ENCODE assay signal across 8 cellular contexts in the genomic region with DNA sequence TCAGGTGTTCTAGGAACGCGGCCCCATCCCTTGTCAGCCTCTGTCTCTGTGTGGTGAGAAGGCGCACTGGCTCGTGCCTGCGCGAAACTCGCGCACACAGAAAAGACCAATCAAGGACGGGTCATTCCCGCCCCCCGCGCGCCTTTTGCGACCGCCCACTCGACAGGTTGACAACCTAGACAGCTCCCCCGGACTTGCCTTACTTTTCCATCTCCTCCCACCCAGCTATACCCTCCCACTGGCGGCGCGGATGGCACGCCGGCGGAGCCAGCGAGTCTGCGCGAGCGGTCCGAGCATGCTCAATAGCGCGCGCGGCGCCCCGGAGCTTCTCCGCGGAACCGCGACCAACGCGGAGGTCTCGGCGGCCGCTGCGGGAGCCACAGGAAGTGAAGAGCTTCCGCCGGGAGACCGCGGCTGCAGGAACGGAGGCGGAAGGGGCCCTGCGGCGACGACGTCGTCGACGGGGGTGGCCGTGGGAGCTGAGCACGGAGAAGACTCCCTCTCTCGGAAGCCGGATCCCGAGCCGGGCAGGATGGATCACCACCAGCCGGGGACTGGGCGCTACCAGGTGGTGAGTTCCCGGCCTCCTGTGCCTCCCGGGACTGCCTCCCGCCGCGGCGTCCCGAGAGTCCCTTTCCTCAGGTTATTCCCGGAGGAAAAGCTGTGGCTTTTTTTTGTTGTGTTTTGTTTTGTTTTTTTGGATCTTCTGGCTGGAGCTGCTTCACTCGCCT. TPM values are rescaled to one million over a fixed set of nuclear protein-coding genes. Genes with fewer than 3 reads are reported as not detected.
A peak's percentile ranks its signal among the peaks of the same experiment; 100 is the strongest.
DNase-seq lines count a peak whose midpoint lies in the region; ATAC-seq and TF ChIP-seq lines count a peak whose summit lies in the region.

A gene with protein sequence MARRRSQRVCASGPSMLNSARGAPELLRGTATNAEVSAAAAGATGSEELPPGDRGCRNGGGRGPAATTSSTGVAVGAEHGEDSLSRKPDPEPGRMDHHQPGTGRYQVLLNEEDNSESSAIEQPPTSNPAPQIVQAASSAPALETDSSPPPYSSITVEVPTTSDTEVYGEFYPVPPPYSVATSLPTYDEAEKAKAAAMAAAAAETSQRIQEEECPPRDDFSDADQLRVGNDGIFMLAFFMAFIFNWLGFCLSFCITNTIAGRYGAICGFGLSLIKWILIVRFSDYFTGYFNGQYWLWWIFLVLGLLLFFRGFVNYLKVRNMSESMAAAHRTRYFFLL (plus strand): TSS at position 202 of the 731 bp plus-strand sequence. CDS start 49 bp downstream, at position 251.

- H3K9me3 ChIP-seq in right cardiac atrium (ENCODE audit: control insufficient read depth, low read length): no peaks in the 10 kb centered on the region
- H3K9me3 ChIP-seq in uterus: no peaks in the 10 kb centered on the region

- H3K4me3 ChIP-seq in right cardiac atrium (ENCODE audit: low read length): peak within 1 kb of the TSS; percentile 84
- peak within 1 kb of the TSS; percentile 76 to 87 for H3K4me3 ChIP-seq in uterus

- ATAC-seq in HG02870 (IDR thresholded peaks at IDR 0.05; ENCODE audit: unreplicated experiment) (peak; percentile 86), right cardiac atrium (peak; percentile 97 to 98)

- TF ChIP-seq POLR2A in uterus (IDR thresholded peaks at IDR 0.05): peak in 1 of 2 donors; percentile 53

- DNase-seq in GM13977 (ENCODE audit: low spot score) (peak; percentile 81), NCI-H1694 (lab: John Stamatoyannopoulos, UW) (peak; percentile 82), anterior cingulate cortex (lab: John Stamatoyannopoulos, UW) (peak; percentile 38 to 90 (median 80)), right cardiac atrium (peak; percentile 91 to 96 (median 94)), putamen (ENCODE audit: low spot score) (peak; percentile 87), uterus (peak; percentile 69 to 78)

- H3K27ac ChIP-seq in right cardiac atrium (ENCODE audit: low read length) (peak within 1 kb of the TSS; percentile 56), uterus (peak within 1 kb of the TSS; percentile 53 to 62)

- in situ Hi-C loops in GM13977 (cut with MboI; ENCODE audit: low pct_unique_long_range_greater_than_20kb, low sequenced_read_pairs, unreplicated experiment): no loop called here

- no peaks in the 10 kb centered on the region for H3K27me3 ChIP-seq in right cardiac atrium (ENCODE audit: control insufficient read depth, insufficient read depth)
- no peaks in the 10 kb centered on the region for H3K27me3 ChIP-seq in uterus

- H3K36me3 ChIP-seq in uterus: no peaks in the 10 kb centered on the region

- intact Hi-C loops in T-helper 2 cell treated with Interferon-gamma antibody and Interleukin-4, amounts not matched to agents 100 ng/mL and 5 ng/mL, for 36 hours (cut with micrococcal nuclease): loop anchor here (1.0 to 2.0 kb wide), 8 partner anchors 10 to 88 kb away; partner anchors contain the start of gene RBM26
- intact Hi-C loops in right cardiac atrium (cut with DNase I) (loop anchor here (5.0 to 10.0 kb wide), 3 partner anchors 51 to 66 kb away; no protein-coding TSS in a partner anchor), uterus (cut with DNase I; ENCODE audit: low total_unique reads) (no loop called here)

- under 1% methylated on average over 74 of the region's 74 CpGs for WGBS in right cardiac atrium

- TF ChIP-seq CTCF in GM13977 (IDR thresholded peaks at IDR 0.05; ENCODE audit: extremely low read depth, insufficient read depth, missing control alignments) (no peak), uterus (IDR thresholded peaks at IDR 0.05) (peak in 2 of 4 experiments; percentile 8 to 12)

- H3K4me1 ChIP-seq in right cardiac atrium (ENCODE audit: control insufficient read depth, insufficient read depth, low read length) (no peaks in the 10 kb centered on the region), uterus (no peaks in the 10 kb centered on the region)

RNA-seq across cellular contexts. Expression of the gene that starts here (rescaled TPM):
- 155 TPM in 2 replicates for total RNA-seq in T-helper 2 cell treated with Interferon-gamma antibody and Interleukin-4, amounts not matched to agents 100 ng/mL and 5 ng/mL, for 36 hours
- 10 to 100 TPM; 37.6 to 48.7 (median 41.6) TPM for total RNA-seq in right cardiac atrium
- 29.0 TPM for polyA plus RNA-seq in right cardiac atrium
- 10 to 100 TPM in 3 of 4 donors, 1 to 10 TPM in 1; 5.1 to 35.4 (median 13.9) TPM for total RNA-seq in uterus

Comparison
In these comparisons a context has a peak if more than half of its experiments do, and no peak if none do; other contexts are left out.
1. Peak in every context shown above with its lines: DNase-seq, ATAC-seq, H3K4me3 ChIP-seq and H3K27ac ChIP-seq.